16 cellular contexts compared by ENCODE assay signal in genomic region chr2:2542316-2542715, GRCh38.
DNase-seq lines count a peak whose midpoint lies in the region; ATAC-seq, FAIRE-seq and TF ChIP-seq lines count a peak whose summit lies in the region.
"Had no signal": no experiment of that assay in that cellular context is flagged by ENCODE, and none has a peak within 500 bp of the region (broad histone marks: within the 10 kb centered on the region; RNA-seq: fewer than 3 reads in every experiment).

No MANE protein-coding gene starts in this region.

- no peaks in the 10 kb centered on the region for H3K9me3 ChIP-seq in K562 (replicated peaks; ENCODE audit: control insufficient read depth, insufficient read depth, low read depth, low read length)
- H3K9me3 ChIP-seq: BLaER1 treated with 17β-estradiol and CSF1 and Interleukin-3, amounts not matched to agents 10 nM and 100 nM had no signal

- no peak for TF ChIP-seq POLR2A in K562 (conservative IDR thresholded peaks at IDR 0.05)

- H3K36me3 ChIP-seq in K562 (ENCODE audit: control insufficient read depth, insufficient read depth, low read length) (no peaks in the 10 kb centered on the region), mesendoderm (ENCODE audit: control insufficient read depth, insufficient read depth, low read length) (no peaks in the 10 kb centered on the region), GM23338 (ENCODE audit: insufficient read depth) (no peaks in the 10 kb centered on the region; the same call in 1 of the 2 replicates)
- H3K36me3 ChIP-seq: BLaER1 treated with 17β-estradiol and CSF1 and Interleukin-3, amounts not matched to agents 10 nM and 100 nM had no signal

- peak overlapping the region; percentile 45 for H3K23ac ChIP-seq in mesendoderm (ENCODE audit: low read length)

- TF ChIP-seq RAD21 in K562 (CRISPR knock-in tag; conservative IDR thresholded peaks at IDR 0.05 in 1 of 2, IDR thresholded peaks at IDR 0.05 in 1 of 2): no peak

- H3K4me3 Mint-ChIP-seq in GM23338: no peak overlapping the region
- H3K4me3 Mint-ChIP-seq: B cell; CD8-positive, alpha-beta T cell had no signal

- H3K4me1 ChIP-seq in K562 (replicated peaks in 1 of 2; ENCODE audit: control insufficient read depth in 2 of 2, insufficient read depth in 2 of 2, low read length in 2 of 2) (peaks cover 0 to 5% of the 10 kb centered on the region in 2 experiments; a peak in 2 of 5 replicates), mesendoderm (ENCODE audit: control insufficient read depth, low read depth, low read length) (no peaks in the 10 kb centered on the region), GM23338 (ENCODE audit: insufficient read depth) (peaks cover 6% of the 10 kb centered on the region; the same call in 1 of the 2 replicates)
- H3K4me1 ChIP-seq: BLaER1 treated with 17β-estradiol and CSF1 and Interleukin-3, amounts not matched to agents 10 nM and 100 nM had no signal

- H3K27me3 ChIP-seq in K562 (ENCODE audit: control insufficient read depth in 2 of 2, insufficient read depth in 2 of 2, low read length in 2 of 2) (peaks cover 2 to 31% of the 10 kb centered on the region in 2 experiments; a peak in 3 of 5 replicates), mesendoderm (ENCODE audit: insufficient read depth, low read length, poor library complexity) (no peaks in the 10 kb centered on the region), GM23338 (ENCODE audit: insufficient read depth) (no peaks in the 10 kb centered on the region)
- H3K27me3 ChIP-seq: BLaER1 treated with 17β-estradiol and CSF1 and Interleukin-3, amounts not matched to agents 10 nM and 100 nM had no signal

- H4K20me1 ChIP-seq in K562 (replicated peaks; ENCODE audit: control insufficient read depth, insufficient read depth, low read length) (no peaks in the 10 kb centered on the region), GM23338 (replicated peaks; ENCODE audit: insufficient read depth) (no peaks in the 10 kb centered on the region)
- H4K20me1 ChIP-seq: BLaER1 treated with 17β-estradiol and CSF1 and Interleukin-3, amounts not matched to agents 10 nM and 100 nM had no signal

- no peak overlapping the region for H3K9ac ChIP-seq in K562 (ENCODE audit: insufficient read depth in 1 of 2, low read depth in 2 of 2, low read length in 2 of 2)
- no peak overlapping the region for H3K9ac ChIP-seq in mesendoderm (ENCODE audit: low read length)
- H3K9ac ChIP-seq: BLaER1 treated with 17β-estradiol and CSF1 and Interleukin-3, amounts not matched to agents 10 nM and 100 nM; GM23248 had no signal

- no peak overlapping the region for H3K18ac ChIP-seq in mesendoderm (ENCODE audit: low read length)

- H3K9me3 Mint-ChIP-seq in GM23338: no peaks in the 10 kb centered on the region
- H3K9me3 Mint-ChIP-seq: CD8-positive, alpha-beta T cell had no signal

- peaks cover 6% of the 10 kb centered on the region; the same call in 1 of the 3 replicates for H3K4me1 Mint-ChIP-seq in GM23338
- H3K4me1 Mint-ChIP-seq: B cell had no signal

- FAIRE-seq in K562 (lab: Jason Lieb, UNC): no peak
- FAIRE-seq: GM12878, H54 had no signal

- H2BK120ac ChIP-seq in mesendoderm (ENCODE audit: low read depth, low read length): no peak overlapping the region

- H3K4me3 ChIP-seq in K562 (no peak overlapping the region), mesendoderm (ENCODE audit: low read length) (no peak overlapping the region), GM23338 (no peak overlapping the region)
- H3K4me3 ChIP-seq: BLaER1 treated with 17β-estradiol and CSF1 and Interleukin-3, amounts not matched to agents 10 nM and 100 nM; GM12878; GM23248 had no signal

- no peak overlapping the region for H2BK5ac ChIP-seq in mesendoderm (ENCODE audit: low read length)

- H2BK15ac ChIP-seq in mesendoderm (replicated peaks; ENCODE audit: low read depth): no peak overlapping the region

- H3K27ac ChIP-seq in K562 (ENCODE audit: extremely low read depth, low read depth, low read length) (no peak overlapping the region), mesendoderm (ENCODE audit: low read depth, low read length) (no peak overlapping the region), GM23338 (ENCODE audit: low read depth) (no peak overlapping the region)
- H3K27ac ChIP-seq: BLaER1 treated with 17β-estradiol and CSF1 and Interleukin-3, amounts not matched to agents 10 nM and 100 nM; GM23248; HL-60 had no signal

- H2AFZ ChIP-seq in K562 (ENCODE audit: low read depth, low read length) (no peak overlapping the region), GM23338 (no peak overlapping the region)
- H2AFZ ChIP-seq: GM23248 had no signal

- H3F3A ChIP-seq in GM23338 (replicated peaks; ENCODE audit: low read depth): no peaks in the 10 kb centered on the region

- no peak overlapping the region for H4K5ac ChIP-seq in mesendoderm (ENCODE audit: low read length)

- WGBS in K562 (ENCODE audit: insufficient coverage, low coverage, missing lambda C conversion rate): 3% methylated on average over 4 of the region's 4 CpGs
- no CpG with 5 or more reads among the region's 4 CpGs for WGBS in mesendoderm (ENCODE audit: extremely low coverage, insufficient coverage, low lambda C conversion rate)

- in situ Hi-C loops in K562 (cut with MboI): no loop called here

- 0 out of 2 replicates have a peak, but pooled peaks cover 8% of the 10 kb centered on the region for H3K9me2 ChIP-seq in GM23338 (ENCODE audit: insufficient read depth)

- no peak overlapping the region for H3K4ac ChIP-seq in mesendoderm (ENCODE audit: low read depth, low read length)

- no peak overlapping the region for H4K8ac ChIP-seq in mesendoderm (ENCODE audit: low read depth, low read length)

- CTCF ChIA-PET in K562 (lab: Yijun Ruan, JAX; ENCODE audit: low intra/inter-chr PET ratio): no interaction called here

- no peak overlapping the region for H3K27ac Mint-ChIP-seq in GM23338
- H3K27ac Mint-ChIP-seq: B cell; CD8-positive, alpha-beta T cell had no signal

- peaks cover 3% of the 10 kb centered on the region for H3K27me3 Mint-ChIP-seq in GM23338 (ENCODE audit: insufficient read depth, low read depth, poor library complexity)

- no peak for TF ChIP-seq EP300 in K562 (IDR thresholded peaks at IDR 0.05; ENCODE audit: low read length)

- H3K56ac ChIP-seq in mesendoderm (ENCODE audit: low read length): no peak overlapping the region

- no TSS peak for BruUV-seq in K562 (replicated peaks; lab: Mats Ljungman, UMichigan)

- H3K4me2 ChIP-seq in K562 (ENCODE audit: insufficient read depth, low read length) (no peak overlapping the region), mesendoderm (ENCODE audit: low read length) (no peak overlapping the region), GM23338 (no peak overlapping the region)
- H3K4me2 ChIP-seq: BLaER1 treated with 17β-estradiol and CSF1 and Interleukin-3, amounts not matched to agents 10 nM and 100 nM had no signal

- no peaks in the 10 kb centered on the region for H3K36me3 Mint-ChIP-seq in GM23338 (ENCODE audit: low read depth)
- H3K36me3 Mint-ChIP-seq: CD8-positive, alpha-beta T cell had no signal

- ATAC-seq in K562 (peak; percentile 31), GM23338 (no peak), GM18873 (IDR thresholded peaks at IDR 0.05; ENCODE audit: low FRiP score, unreplicated experiment) (no peak), HG03139 (IDR thresholded peaks at IDR 0.05; ENCODE audit: unreplicated experiment) (no peak)
- ATAC-seq: CD8-positive, alpha-beta T cell; GM12878 had no signal

- no peaks in the 10 kb centered on the region for H3K79me2 ChIP-seq in K562 (ENCODE audit: control insufficient read depth, insufficient read depth, low read length)
- no peaks in the 10 kb centered on the region for H3K79me2 ChIP-seq in mesendoderm (ENCODE audit: control insufficient read depth, insufficient read depth, low read length)
- H3K79me2 ChIP-seq in GM23338 (replicated peaks; ENCODE audit: insufficient read depth): no peaks in the 10 kb centered on the region

- POLR2A ChIA-PET in K562 (lab: Yijun Ruan, JAX): interaction anchor here (0.8 kb wide), 1 partner anchor 1238 kb away, joined by 3 read pairs; no protein-coding TSS in a partner anchor

- peak; percentile 52 for DNase-seq in NCI-H2107 treated with DMSO at 0.1 percent for 48 hours (lab: John Stamatoyannopoulos, UW; ENCODE audit: unreplicated experiment)
- DNase-seq in K562 (ENCODE audit: extremely low read depth in 1 of 4, low spot score in 3 of 4): no peak
- no peak for DNase-seq in mesendoderm
- DNase-seq in GM23338 (ENCODE audit: low spot score): no peak
- DNase-seq: Calu3; CD8-positive, alpha-beta T cell; DMS79 treated with DMSO at 0.1 percent for 48 hours; GM23248; HCEC 1CT had no signal

- H3K79me1 ChIP-seq in mesendoderm (ENCODE audit: low read length): no peaks in the 10 kb centered on the region

- no peak overlapping the region for H2AK5ac ChIP-seq in mesendoderm (ENCODE audit: low read length)

- H3K9me1 ChIP-seq in K562 (ENCODE audit: control insufficient read depth, insufficient read depth, low read length): no peaks in the 10 kb centered on the region

- TF ChIP-seq CTCF in K562 (IDR thresholded peaks at IDR 0.05 in 2 of 3, conservative IDR thresholded peaks at IDR 0.05 in 1 of 3; ENCODE audit: insufficient read depth in 2 of 3, low read depth in 1 of 3, low read length in 3 of 3) (no peak), GM23338 (conservative IDR thresholded peaks at IDR 0.05; ENCODE audit: low read depth in 2 of 2) (no peak)

- intact Hi-C loops in K562 (cut with micrococcal nuclease): no loop called here

TF ChIP-seq in K562, 482 proteins besides CTCF, POLR2A, EP300 and RAD21 (continues in another document):
- TF ChIP-seq NR3C1 (CRISPR knock-in tag; IDR thresholded peaks at IDR 0.05) (no peak), SMAD2 (IDR thresholded peaks at IDR 0.05; ENCODE audit: low read depth, low read length) (no peak), TFAM (CRISPR knock-in tag; conservative IDR thresholded peaks at IDR 0.05) (no peak), CBFB (CRISPR knock-in tag; IDR thresholded peaks at IDR 0.05) (no peak)

TF ChIP-seq in GM23338, 12 proteins besides CTCF, POLR2A, EP300 and RAD21 (continues in another document):
- TF ChIP-seq NANOG (IDR thresholded peaks at IDR 0.05; ENCODE audit: borderline replicate concordance) (no peak), ZNF114 (CRISPR knock-in tag; IDR thresholded peaks at IDR 0.05) (no peak)
